Comparison of ENCODE assay signal across 10 cellular contexts in genomic region chr9:34254141-34254913, GRCh38.
DNase-seq lines count a peak whose midpoint lies in the region; ATAC-seq and TF ChIP-seq lines count a peak whose summit lies in the region.
"Had no signal": no experiment of that assay in that cellular context is flagged by ENCODE, and none has a peak within 500 bp of the region (broad histone marks: within the 10 kb centered on the region; RNA-seq: fewer than 3 reads in every experiment).

No MANE protein-coding gene starts in this region.

- CTCF ChIA-PET in activated CD4-positive, alpha-beta memory T cell treated with anti-CD3 and anti-CD28 coated beads, Interleukin-2, amount 10 ng/mL, durations not matched to agents 7 days and 5 days (lab: Charles Lee): interaction anchor here (0.6 to 4.0 kb wide), 12 partner anchors 9 to 441 kb away, joined by 3 to 30 read pairs (median 4); partner anchors contain the start of gene UBAP1

- TF ChIP-seq CTCF in AG10803 (conservative IDR thresholded peaks at IDR 0.05; ENCODE audit: low read length): no peak
- TF ChIP-seq CTCF in omental fat pad (IDR thresholded peaks at IDR 0.05): no peak

- no peaks in the 10 kb centered on the region for H3K27me3 Mint-ChIP-seq in activated CD4-positive, alpha-beta memory T cell treated with anti-CD3 and anti-CD28 coated beads, Interleukin-2, amount 10 ng/mL, durations not matched to agents 7 days and 5 days

- POLR2A ChIA-PET in activated CD4-positive, alpha-beta memory T cell treated with anti-CD3 and anti-CD28 coated beads, Interleukin-2, amount 10 ng/mL, durations not matched to agents 7 days and 5 days (lab: Charles Lee): interaction anchor here (0.8 to 1.2 kb wide), 2 partner anchors 74 to 127 kb away, joined by 3 read pairs; no protein-coding TSS in a partner anchor

- no peak overlapping the region for H3K4me3 Mint-ChIP-seq in activated CD4-positive, alpha-beta memory T cell treated with anti-CD3 and anti-CD28 coated beads, Interleukin-2, amount 10 ng/mL, durations not matched to agents 7 days and 5 days

- no peak overlapping the region for H3K27ac Mint-ChIP-seq in activated CD4-positive, alpha-beta memory T cell treated with anti-CD3 and anti-CD28 coated beads, Interleukin-2, amount 10 ng/mL, durations not matched to agents 7 days and 5 days

- H3K27me3 ChIP-seq in esophagus (ENCODE audit: control insufficient read depth in 1 of 2, insufficient read depth in 2 of 2, low read length in 2 of 2): no peaks in the 10 kb centered on the region

- H3K4me1 ChIP-seq in esophagus (ENCODE audit: control insufficient read depth in 2 of 2, insufficient read depth in 2 of 2, low read length in 1 of 2): peaks cover 3 to 7% of the 10 kb centered on the region in 2 donors

- H3K9me3 ChIP-seq in esophagus (ENCODE audit: control insufficient read depth in 2 of 2, insufficient read depth in 1 of 2, low read depth in 1 of 2, low read length in 1 of 2): no peaks in the 10 kb centered on the region

- H3K27ac ChIP-seq in esophagus (ENCODE audit: low read depth in 2 of 2, low read length in 1 of 2): peak overlapping the region; percentile 16 to 74

- 62 to 71% methylated on average over 16 of the region's 16 CpGs for WGBS in esophagus, 2 donors

- no peaks in the 10 kb centered on the region for H3K4me1 Mint-ChIP-seq in activated CD4-positive, alpha-beta memory T cell treated with anti-CD3 and anti-CD28 coated beads, Interleukin-2, amount 10 ng/mL, durations not matched to agents 7 days and 5 days

- peaks cover 8 to 37% of the 10 kb centered on the region in 2 donors for H3K36me3 ChIP-seq in esophagus (ENCODE audit: control insufficient read depth in 2 of 2, insufficient read depth in 2 of 2, low read length in 1 of 2)

- DNase-seq in AG10803 (ENCODE audit: low read depth) (peak; percentile 83), NCI-H460 (ENCODE audit: extremely low read depth, low read depth) (peak; percentile 33), omental fat pad (ENCODE audit: low spot score) (no peak), NCI-H2196 (lab: John Stamatoyannopoulos, UW; ENCODE audit: unreplicated experiment) (no peak)
- DNase-seq in activated CD4-positive, alpha-beta memory T cell treated with anti-CD3 and anti-CD28 coated beads, Interleukin-2, amount 10 ng/mL, durations not matched to agents 7 days and 5 days: no peak
- no peak for DNase-seq in stimulated activated CD4-positive, alpha-beta T cell treated with anti-CD3 and anti-CD28 coated beads, Interleukin-4, amount 100 ng/mL, for 4 hours
- DNase-seq: foreskin melanocyte, NCI-H2171 had no signal

- ATAC-seq in omental fat pad (ENCODE audit: low FRiP score) (peak; percentile 77), HG03520 (IDR thresholded peaks at IDR 0.05; ENCODE audit: unreplicated experiment) (no peak)

- peaks cover 58% of the 10 kb centered on the region for H3K36me3 Mint-ChIP-seq in activated CD4-positive, alpha-beta memory T cell treated with anti-CD3 and anti-CD28 coated beads, Interleukin-2, amount 10 ng/mL, durations not matched to agents 7 days and 5 days (ENCODE audit: low read depth)

- H3K4me3 ChIP-seq in AG10803 (ENCODE audit: low read length): no peak overlapping the region
- no peak overlapping the region for H3K4me3 ChIP-seq in esophagus (ENCODE audit: low read depth in 1 of 2, low read length in 2 of 2)

- no peaks in the 10 kb centered on the region for H3K9me3 Mint-ChIP-seq in activated CD4-positive, alpha-beta memory T cell treated with anti-CD3 and anti-CD28 coated beads, Interleukin-2, amount 10 ng/mL, durations not matched to agents 7 days and 5 days

Comparison
In these comparisons a context has a peak if more than half of its experiments do, and no peak if none do; other contexts are left out.
1. DNase-seq: peak in AG10803 (single experiment) and NCI-H460 (single experiment); none in omental fat pad (single experiment), NCI-H2196 (single experiment), activated CD4-positive, alpha-beta memory T cell treated with anti-CD3 and anti-CD28 coated beads, Interleukin-2, amount 10 ng/mL, durations not matched to agents 7 days and 5 days (single experiment) and stimulated activated CD4-positive, alpha-beta T cell treated with anti-CD3 and anti-CD28 coated beads, Interleukin-4, amount 100 ng/mL, for 4 hours (0 of 2).